Comparison of ENCODE assay signal across 32 cellular contexts in genomic region chr19:43311256-43311655, GRCh38. TPM values are rescaled to one million over a fixed set of nuclear protein-coding genes. Genes with fewer than 3 reads are reported as not detected.
"Had no signal": no experiment of that assay in that cellular context is flagged by ENCODE, and none has a peak within 500 bp of the region (broad histone marks: within the 10 kb centered on the region; RNA-seq: fewer than 3 reads in every experiment).

No MANE protein-coding gene starts in this region.

- DNase-seq: activated CD4-positive, alpha-beta memory T cell treated with anti-CD3 and anti-CD28 coated beads, Interleukin-2, amount 10 ng/mL, durations not matched to agents 7 days and 5 days; activated CD4-positive, alpha-beta T cell treated with anti-CD3 and anti-CD28 coated beads for 1 hour; activated CD4-positive, alpha-beta T cell treated with anti-CD3 and anti-CD28 coated beads for 36 hours; activated CD4-positive, alpha-beta T cell treated with anti-CD3 and anti-CD28 coated beads for 48 hours; activated CD4-positive, alpha-beta T cell treated with anti-CD3 and anti-CD28 coated beads, Interleukin-2, amount 10 ng/mL, durations not matched to agents 7 days and 5 days; activated CD4-positive, alpha-beta T cell treated with anti-CD3 and anti-CD28 coated beads, Interleukin-2, amount 50 U/mL, for 48 hours; activated CD4-positive, CD25-positive, alpha-beta regulatory T cell; activated CD8-positive, alpha-beta memory T cell treated with anti-CD3 and anti-CD28 coated beads for 24 hours; activated CD8-positive, alpha-beta memory T cell treated with anti-CD3 and anti-CD28 coated beads, Interleukin-2, amount 10 ng/mL, durations not matched to agents 7 days and 5 days; activated CD8-positive, alpha-beta memory T cell treated with anti-CD3 and anti-CD28 coated beads, Interleukin-2, amount 50 U/mL, for 48 hours; activated CD8-positive, alpha-beta T cell treated with anti-CD3 and anti-CD28 coated beads, Interleukin-2, amount 10 ng/mL, durations not matched to agents 7 days and 5 days; activated effector memory CD4-positive, alpha-beta T cell treated with Interleukin-2 at 50 U/mL for 16 hours; activated gamma-delta T cell; activated naive CD4-positive, alpha-beta T cell treated with anti-CD3 and anti-CD28 coated beads, Interleukin-2, amount 10 ng/mL, durations not matched to agents 7 days and 5 days; activated naive CD4-positive, alpha-beta T cell treated with Interleukin-2 at 50 U/mL for 16 hours; activated naive CD8-positive, alpha-beta T cell treated with anti-CD3 and anti-CD28 coated beads, Interleukin-2, amount 10 ng/mL, durations not matched to agents 7 days and 5 days; activated naive CD8-positive, alpha-beta T cell treated with anti-CD3 and anti-CD28 coated beads, Interleukin-2, amount 50 U/mL, for 24 hours; activated T-cell treated with anti-CD3 and anti-CD28 coated beads, Interleukin-2, amount 50 U/mL, for 24 hours; activated T-cell treated with anti-CD3 and anti-CD28 coated beads, Interleukin-2, amount 50 U/mL, for 48 hours; amygdala; anterior cingulate cortex; caudate nucleus; T-helper 1 cell; T-helper 2 cell; T-helper 9 cell had no signal

- ATAC-seq: activated CD4-positive, alpha-beta T cell treated with anti-CD3 and anti-CD28 coated beads for 36 hours; activated CD4-positive, CD25-positive, alpha-beta regulatory T cell treated with anti-CD3 and anti-CD28 coated beads, Interleukin-2, amount 50 U/mL, for 24 hours; activated CD8-positive, alpha-beta memory T cell treated with anti-CD3 and anti-CD28 coated beads, Interleukin-2, amount 10 ng/mL, durations not matched to agents 7 days and 5 days; activated CD8-positive, alpha-beta T cell treated with anti-CD3 and anti-CD28 coated beads, Interleukin-2, amount 10 ng/mL, durations not matched to agents 7 days and 5 days; activated naive CD8-positive, alpha-beta T cell treated with anti-CD3 and anti-CD28 coated beads, Interleukin-2, amount 50 U/mL, for 24 hours; WTC11 had no signal

RNA-seq across cellular contexts. Expression of gene PSG9, which starts 41.9 kb away (rescaled TPM):
- total RNA-seq: activated CD4-positive, alpha-beta memory T cell treated with anti-CD3 and anti-CD28 coated beads, Interleukin-2, amount 10 ng/mL, durations not matched to agents 7 days and 5 days; activated CD4-positive, alpha-beta T cell treated with anti-CD3 and anti-CD28 coated beads for 36 hours; activated CD4-positive, alpha-beta T cell treated with anti-CD3 and anti-CD28 coated beads, Interleukin-2, amount 10 ng/mL, durations not matched to agents 7 days and 5 days; activated CD8-positive, alpha-beta memory T cell treated with anti-CD3 and anti-CD28 coated beads, Interleukin-2, amount 10 ng/mL, durations not matched to agents 7 days and 5 days; activated CD8-positive, alpha-beta T cell treated with anti-CD3 and anti-CD28 coated beads, Interleukin-2, amount 10 ng/mL, durations not matched to agents 7 days and 5 days; activated naive CD8-positive, alpha-beta T cell treated with anti-CD3 and anti-CD28 coated beads, Interleukin-2, amount 10 ng/mL, durations not matched to agents 7 days and 5 days; activated T-helper 2 cell treated with anti-CD3 and anti-CD28 coated beads, Interferon-gamma antibody, Interleukin-2, Interleukin-4, amounts not matched to agents 10 μg/mL and 5 μg/mL and 100 μg/mL, durations not matched to agents 14 hours and 24 hours and 36 hours; ascending aorta; bronchial epithelial cell; cardiac muscle cell; cerebellum; WTC11 had no signal

RNA-seq across cellular contexts. Expression of gene CD177, which starts 42.2 kb away (rescaled TPM):
- total RNA-seq: activated CD4-positive, alpha-beta memory T cell treated with anti-CD3 and anti-CD28 coated beads, Interleukin-2, amount 10 ng/mL, durations not matched to agents 7 days and 5 days; activated CD4-positive, alpha-beta T cell treated with anti-CD3 and anti-CD28 coated beads for 36 hours; activated CD4-positive, alpha-beta T cell treated with anti-CD3 and anti-CD28 coated beads, Interleukin-2, amount 10 ng/mL, durations not matched to agents 7 days and 5 days; activated CD8-positive, alpha-beta memory T cell treated with anti-CD3 and anti-CD28 coated beads, Interleukin-2, amount 10 ng/mL, durations not matched to agents 7 days and 5 days; activated CD8-positive, alpha-beta T cell treated with anti-CD3 and anti-CD28 coated beads, Interleukin-2, amount 10 ng/mL, durations not matched to agents 7 days and 5 days; activated naive CD8-positive, alpha-beta T cell treated with anti-CD3 and anti-CD28 coated beads, Interleukin-2, amount 10 ng/mL, durations not matched to agents 7 days and 5 days; activated T-helper 2 cell treated with anti-CD3 and anti-CD28 coated beads, Interferon-gamma antibody, Interleukin-2, Interleukin-4, amounts not matched to agents 10 μg/mL and 5 μg/mL and 100 μg/mL, durations not matched to agents 14 hours and 24 hours and 36 hours; ascending aorta; cardiac muscle cell had no signal
